Comparison of ENCODE assay signal across 21 cellular contexts in the genomic region with DNA sequence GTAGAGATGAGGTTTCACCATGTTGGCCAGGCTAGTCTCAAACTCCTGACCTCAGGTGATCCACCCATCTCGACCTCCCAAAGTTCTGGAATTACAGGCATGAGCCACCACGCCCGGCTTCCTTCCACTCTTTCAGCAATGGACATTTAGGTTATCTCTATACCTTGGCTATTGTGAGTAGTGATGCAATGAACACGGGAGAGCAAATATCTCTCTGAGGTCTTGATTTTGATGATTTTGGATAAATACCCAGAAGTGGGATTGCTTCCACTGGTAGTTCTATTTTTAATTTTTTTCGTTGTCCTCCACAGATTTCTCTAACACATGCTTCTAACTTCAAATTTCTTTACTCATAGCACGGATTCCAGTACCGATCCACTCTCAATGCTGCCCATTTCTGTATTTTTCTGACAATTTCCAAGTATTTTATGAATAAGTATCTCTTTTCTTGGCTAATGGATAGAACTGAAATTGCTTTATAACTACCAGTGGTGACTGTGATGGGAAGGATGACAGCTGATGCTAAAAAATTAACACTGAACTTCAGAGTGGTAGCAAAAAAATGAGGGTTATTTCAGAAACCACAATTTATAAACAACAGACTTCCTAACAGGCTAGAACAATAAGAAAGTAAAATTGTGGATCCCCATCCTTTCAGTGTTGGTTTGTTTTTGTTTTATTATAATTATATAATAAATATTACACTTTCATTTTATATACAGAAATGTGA.
"Had no signal": no experiment of that assay in that cellular context is flagged by ENCODE, and none has a peak within 500 bp of the region (broad histone marks: within the 10 kb centered on the region; RNA-seq: fewer than 3 reads in every experiment).

No MANE protein-coding gene starts in this region.

- H3K4me3 ChIP-seq: esophagus muscularis mucosa, gastroesophageal sphincter, transverse colon had no signal

- H3K9ac ChIP-seq: parathyroid adenoma had no signal

- DNase-seq: activated CD4-positive, alpha-beta T cell treated with anti-CD3 and anti-CD28 coated beads, Interleukin-2, amount 10 ng/mL, durations not matched to agents 7 days and 5 days; activated CD4-positive, CD25-positive, alpha-beta regulatory T cell treated with anti-CD3 and anti-CD28 coated beads, Interleukin-2, amount 50 U/mL, for 72 hours; activated CD8-positive, alpha-beta T cell treated with anti-CD3 and anti-CD28 coated beads, Interleukin-2, amount 10 ng/mL, durations not matched to agents 7 days and 5 days; activated gamma-delta T cell; activated naive CD4-positive, alpha-beta T cell treated with anti-CD3 and anti-CD28 coated beads, Interleukin-2, amount 50 U/mL, for 16 hours; activated naive CD8-positive, alpha-beta T cell treated with anti-CD3 and anti-CD28 coated beads, Interleukin-2, amount 50 U/mL, for 24 hours; aorta; effector memory CD4-positive, alpha-beta T cell; hypothalamus; left ventricle myocardium superior; nephron progenitor cell; right cardiac atrium; small intestine; stimulated activated CD4-positive, alpha-beta T cell treated with anti-CD3 and anti-CD28 coated beads, Interleukin-15, amount 100 ng/mL, for 24 hours; transverse colon; WERI-Rb-1 had no signal

- ATAC-seq: activated CD8-positive, alpha-beta T cell treated with anti-CD3 and anti-CD28 coated beads, Interleukin-2, amount 10 ng/mL, durations not matched to agents 7 days and 5 days; activated naive CD8-positive, alpha-beta T cell treated with anti-CD3 and anti-CD28 coated beads, Interleukin-2, amount 50 U/mL, for 24 hours; gastroesophageal sphincter; left ventricle myocardium superior; right cardiac atrium; stimulated activated memory B cell treated with anti-CD40 and anti-IgM and Interleukin-4, amounts not matched to agents 10 μg/mL and 1 μg/mL and 100 μg/mL, for 72 hours had no signal

- H3K36me3 ChIP-seq: brain microvascular endothelial cell, esophagus muscularis mucosa, gastroesophageal sphincter, transverse colon, WERI-Rb-1 had no signal

- H3K4me1 ChIP-seq: esophagus muscularis mucosa, gastroesophageal sphincter, parathyroid adenoma, transverse colon had no signal

- H3K27me3 ChIP-seq: brain microvascular endothelial cell, esophagus muscularis mucosa, gastroesophageal sphincter, transverse colon had no signal

- H3K9me3 ChIP-seq: esophagus muscularis mucosa, gastroesophageal sphincter, transverse colon had no signal

- H2AFZ ChIP-seq: parathyroid adenoma had no signal

- H3K27ac ChIP-seq: esophagus muscularis mucosa, gastroesophageal sphincter, parathyroid adenoma, transverse colon, WERI-Rb-1 had no signal

- H3K79me2 ChIP-seq: parathyroid adenoma had no signal
